21 cellular contexts compared by ENCODE assay signal in genomic region chr11:108882211-108882831, GRCh38.
DNase-seq lines count a peak whose midpoint lies in the region; ATAC-seq, FAIRE-seq and TF ChIP-seq lines count a peak whose summit lies in the region.
"Had no signal": no experiment of that assay in that cellular context is flagged by ENCODE, and none has a peak within 500 bp of the region (broad histone marks: within the 10 kb centered on the region; RNA-seq: fewer than 3 reads in every experiment).

No MANE protein-coding gene starts in this region.

- POLR2A ChIA-PET in A673 (lab: Charles Lee; ENCODE audit: low non-redundant PET), result no interaction called here

- H3K9me3 ChIP-seq in A673 (ENCODE audit: low read depth, low read length, poor library complexity, severe bottlenecking) (peaks cover 24% of the 10 kb centered on the region), gastroesophageal sphincter (no peaks in the 10 kb centered on the region)

- no peak overlapping the region for H4K8ac ChIP-seq in mesendoderm (ENCODE audit: low read depth, low read length)

- H3K4ac ChIP-seq in mesendoderm (ENCODE audit: low read depth, low read length), result no peak overlapping the region

- no peak overlapping the region for H2AK5ac ChIP-seq in mesendoderm (ENCODE audit: low read length)

- H3K36me3 ChIP-seq in A673 (ENCODE audit: insufficient read depth, low read length, poor library complexity, severe bottlenecking), result peaks cover 7% of the 10 kb centered on the region
- H3K36me3 ChIP-seq in mesendoderm (ENCODE audit: control insufficient read depth, insufficient read depth, low read length), result no peaks in the 10 kb centered on the region
- no peaks in the 10 kb centered on the region for H3K36me3 ChIP-seq in gastroesophageal sphincter
- H3K36me3 ChIP-seq: BLaER1 treated with 17β-estradiol and CSF1 and Interleukin-3, amounts not matched to agents 10 nM and 100 nM had no signal

- H3K4me3 ChIP-seq in A673 (ENCODE audit: low read depth, low read length, poor library complexity, severe bottlenecking), result no peak overlapping the region
- no peak overlapping the region for H3K4me3 ChIP-seq in mesendoderm (ENCODE audit: low read length)
- no peak overlapping the region for H3K4me3 ChIP-seq in gastroesophageal sphincter
- H3K4me3 ChIP-seq: BLaER1 treated with 17β-estradiol and CSF1 and Interleukin-3, amounts not matched to agents 10 nM and 100 nM; K562 had no signal

- no peak for TF ChIP-seq POLR2A in gastroesophageal sphincter (IDR thresholded peaks at IDR 0.05)

- FAIRE-seq in GM18507 (lab: Jason Lieb, UNC), result peak; percentile 31
- FAIRE-seq: GM12891, K562 had no signal

- H3K4me1 ChIP-seq in A673 (ENCODE audit: insufficient read depth, low read length, poor library complexity, severe bottlenecking) (peaks cover 46% of the 10 kb centered on the region), mesendoderm (ENCODE audit: control insufficient read depth, low read depth, low read length) (no peaks in the 10 kb centered on the region), gastroesophageal sphincter (peaks cover 0 to 12% (median 0%) of the 10 kb centered on the region in 3 donors)

- H2BK120ac ChIP-seq in mesendoderm (ENCODE audit: low read depth, low read length), result no peak overlapping the region

- H3K9ac ChIP-seq in mesendoderm (ENCODE audit: low read length), result no peak overlapping the region
- H3K9ac ChIP-seq: BLaER1 treated with 17β-estradiol and CSF1 and Interleukin-3, amounts not matched to agents 10 nM and 100 nM had no signal

- BruUV-seq in A673 (replicated peaks; lab: Mats Ljungman, UMichigan), result no TSS peak

- no peak overlapping the region for H4K5ac ChIP-seq in mesendoderm (ENCODE audit: low read length)

- intact Hi-C loops in A673 (cut with micrococcal nuclease; ENCODE audit: unreplicated experiment), result loop anchor here (10.0 kb wide), 2 partner anchors 312 to 962 kb away; no protein-coding TSS in a partner anchor

- H2BK5ac ChIP-seq in mesendoderm (ENCODE audit: low read length), result no peak overlapping the region

- H3K23ac ChIP-seq in mesendoderm (ENCODE audit: low read length), result no peak overlapping the region

- peak overlapping the region; percentile 60 for H3K18ac ChIP-seq in mesendoderm (ENCODE audit: low read length)

- no peaks in the 10 kb centered on the region for H3K79me2 ChIP-seq in mesendoderm (ENCODE audit: control insufficient read depth, insufficient read depth, low read length)

- H3K4me2 ChIP-seq in mesendoderm (ENCODE audit: low read length), result no peak overlapping the region

- DNase-seq in A673 (ENCODE audit: low spot score) (no peak), GM18507 (ENCODE audit: extremely low spot score, insufficient read length, low read depth) (no peak), NCI-H69 (lab: John Stamatoyannopoulos, UW) (peak; percentile 76), mesendoderm (no peak), amniotic stem cell (lab: John Stamatoyannopoulos, UW) (no peak)
- DNase-seq: 8988T; Calu3; CD8-positive, alpha-beta T cell; DMS 273 treated with DMSO at 0.1 percent for 48 hours; DMS53; DND-41; EL; GOT3; H7 had no signal

- H3K27me3 ChIP-seq in A673 (replicated peaks; ENCODE audit: insufficient read depth, low read depth, low read length, poor library complexity) (no peaks in the 10 kb centered on the region), mesendoderm (ENCODE audit: insufficient read depth, low read length, poor library complexity) (no peaks in the 10 kb centered on the region), gastroesophageal sphincter (no peaks in the 10 kb centered on the region)
- H3K27me3 ChIP-seq: BLaER1 treated with 17β-estradiol and CSF1 and Interleukin-3, amounts not matched to agents 10 nM and 100 nM had no signal

- H3K27ac ChIP-seq in A673 (ENCODE audit: low read depth, low read length, poor library complexity, severe bottlenecking) (peak overlapping the region; percentile 89), mesendoderm (ENCODE audit: low read depth, low read length) (no peak overlapping the region), gastroesophageal sphincter (no peak overlapping the region)
- H3K27ac ChIP-seq: BLaER1 treated with 17β-estradiol and CSF1 and Interleukin-3, amounts not matched to agents 10 nM and 100 nM; HL-60 had no signal

- no peak for TF ChIP-seq CTCF in A673 (conservative IDR thresholded peaks at IDR 0.05; ENCODE audit: low read depth, low read length)
- no peak for TF ChIP-seq CTCF in gastroesophageal sphincter (IDR thresholded peaks at IDR 0.05)

- peaks cover 1% of the 10 kb centered on the region for H3K79me1 ChIP-seq in mesendoderm (ENCODE audit: low read length)

- TF ChIP-seq EP300 in gastroesophageal sphincter (IDR thresholded peaks at IDR 0.05), result no peak

- CTCF ChIA-PET in A673 (lab: Charles Lee), result no interaction called here

- no peak overlapping the region for H3K56ac ChIP-seq in mesendoderm (ENCODE audit: low read length)

- WGBS in mesendoderm (ENCODE audit: extremely low coverage, insufficient coverage, low lambda C conversion rate), result no CpG with 5 or more reads among the region's 5 CpGs
- 35 to 40% methylated on average over 5 of the region's 5 CpGs for WGBS in gastroesophageal sphincter (ENCODE audit: low coverage in 1 of 2), 2 donors

- no peak overlapping the region for H2BK15ac ChIP-seq in mesendoderm (replicated peaks; ENCODE audit: low read depth)

- no peak for ATAC-seq in HG03095 (IDR thresholded peaks at IDR 0.05; ENCODE audit: unreplicated experiment)
- no peak for ATAC-seq in gastroesophageal sphincter
- ATAC-seq: CD8-positive, alpha-beta T cell; HCT116; K562 had no signal
